ENCODE assay signal across 1 cellular context in the genomic region with DNA sequence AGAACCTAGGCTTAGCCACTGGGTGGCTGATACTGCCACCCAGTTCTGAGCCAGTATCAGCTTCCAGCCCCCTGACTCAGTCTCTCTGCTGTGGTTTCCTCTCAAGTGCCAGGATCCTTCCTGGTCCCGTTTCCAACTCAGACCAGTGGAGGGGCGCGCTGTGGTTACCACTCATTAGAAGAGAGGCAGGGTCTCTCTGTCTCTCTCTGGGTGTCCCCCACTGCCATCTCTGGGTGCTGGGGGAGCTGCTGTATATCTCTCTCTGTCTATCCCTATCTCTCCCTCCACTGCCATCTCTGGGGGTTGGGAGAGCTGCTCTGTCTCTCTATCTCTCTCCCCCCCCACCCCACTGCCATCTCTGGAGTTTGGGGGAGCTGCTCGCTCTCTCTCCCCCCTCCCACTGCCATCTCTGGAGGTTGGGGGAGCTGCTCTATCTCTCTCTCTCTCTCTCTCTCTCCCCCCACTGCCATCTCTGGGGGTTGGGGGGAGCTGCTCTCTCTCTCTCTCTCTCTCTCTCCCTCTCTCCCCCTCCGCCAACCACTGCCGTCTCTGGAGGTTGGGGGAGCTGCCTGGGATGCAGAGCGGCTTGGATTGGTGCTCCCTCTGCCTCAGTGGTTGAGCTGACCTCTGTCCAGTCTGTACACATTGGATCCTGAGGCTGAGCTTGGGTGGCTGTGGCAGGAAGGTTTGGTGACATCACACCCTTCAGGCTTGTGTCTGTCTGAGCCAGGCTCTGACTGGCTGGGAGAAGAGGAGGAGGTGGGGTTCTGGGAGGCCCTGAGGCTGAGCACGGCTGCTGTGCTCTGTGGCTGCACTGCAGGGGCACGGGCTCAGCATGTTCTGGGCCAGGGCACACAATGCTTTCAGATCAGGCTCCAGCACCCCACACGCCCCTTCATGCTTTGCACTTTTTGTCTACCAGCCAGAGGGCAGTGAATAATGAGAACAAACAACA.
TF ChIP-seq lines count a peak whose summit lies in the region.

No MANE protein-coding gene starts in this region.

TF ChIP-seq in GM12878, 131 proteins besides CTCF, POLR2A, EP300 and RAD21 (continued from another document):
- TF ChIP-seq ZNF687 (IDR thresholded peaks at IDR 0.05), result no peak
- no peak for TF ChIP-seq SRF (IDR thresholded peaks at IDR 0.05; ENCODE audit: low read depth in 2 of 2, low read length in 2 of 2)
- no peak for TF ChIP-seq CBX5 (IDR thresholded peaks at IDR 0.05; ENCODE audit: low read depth)
- no peak for TF ChIP-seq IRF4 (IDR thresholded peaks at IDR 0.05; ENCODE audit: low read depth, low read length)
- no peak for TF ChIP-seq TCF7 (IDR thresholded peaks at IDR 0.05; ENCODE audit: borderline replicate concordance)
- TF ChIP-seq MYC (IDR thresholded peaks at IDR 0.05; ENCODE audit: insufficient read depth, insufficient read length, insufficient replicate concordance, low read length, severe bottlenecking), result no peak
- TF ChIP-seq, protein P1, sequence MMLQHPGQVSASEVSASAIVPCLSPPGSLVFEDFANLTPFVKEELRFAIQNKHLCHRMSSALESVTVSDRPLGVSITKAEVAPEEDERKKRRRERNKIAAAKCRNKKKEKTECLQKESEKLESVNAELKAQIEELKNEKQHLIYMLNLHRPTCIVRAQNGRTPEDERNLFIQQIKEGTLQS (IDR thresholded peaks at IDR 0.05; ENCODE audit: borderline replicate concordance, extremely low read depth, low read depth, low read length), result no peak
- TF ChIP-seq SREBF1 (IDR thresholded peaks at IDR 0.05; ENCODE audit: low read length), result no peak
- TF ChIP-seq, protein P2, sequence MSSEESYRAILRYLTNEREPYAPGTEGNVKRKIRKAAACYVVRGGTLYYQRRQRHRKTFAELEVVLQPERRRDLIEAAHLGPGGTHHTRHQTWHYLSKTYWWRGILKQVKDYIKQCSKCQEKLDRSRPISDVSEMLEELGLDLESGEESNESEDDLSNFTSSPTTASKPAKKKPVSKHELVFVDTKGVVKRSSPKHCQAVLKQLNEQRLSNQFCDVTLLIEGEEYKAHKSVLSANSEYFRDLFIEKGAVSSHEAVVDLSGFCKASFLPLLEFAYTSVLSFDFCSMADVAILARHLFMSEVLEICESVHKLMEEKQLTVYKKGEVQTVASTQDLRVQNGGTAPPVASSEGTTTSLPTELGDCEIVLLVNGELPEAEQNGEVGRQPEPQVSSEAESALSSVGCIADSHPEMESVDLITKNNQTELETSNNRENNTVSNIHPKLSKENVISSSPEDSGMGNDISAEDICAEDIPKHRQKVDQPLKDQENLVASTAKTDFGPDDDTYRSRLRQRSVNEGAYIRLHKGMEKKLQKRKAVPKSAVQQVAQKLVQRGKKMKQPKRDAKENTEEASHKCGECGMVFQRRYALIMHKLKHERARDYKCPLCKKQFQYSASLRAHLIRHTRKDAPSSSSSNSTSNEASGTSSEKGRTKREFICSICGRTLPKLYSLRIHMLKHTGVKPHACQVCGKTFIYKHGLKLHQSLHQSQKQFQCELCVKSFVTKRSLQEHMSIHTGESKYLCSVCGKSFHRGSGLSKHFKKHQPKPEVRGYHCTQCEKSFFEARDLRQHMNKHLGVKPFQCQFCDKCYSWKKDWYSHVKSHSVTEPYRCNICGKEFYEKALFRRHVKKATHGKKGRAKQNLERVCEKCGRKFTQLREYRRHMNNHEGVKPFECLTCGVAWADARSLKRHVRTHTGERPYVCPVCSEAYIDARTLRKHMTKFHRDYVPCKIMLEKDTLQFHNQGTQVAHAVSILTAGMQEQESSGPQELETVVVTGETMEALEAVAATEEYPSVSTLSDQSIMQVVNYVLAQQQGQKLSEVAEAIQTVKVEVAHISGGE (CRISPR knock-in tag; IDR thresholded peaks at IDR 0.05), result no peak
- TF ChIP-seq STAT1 (conservative IDR thresholded peaks at IDR 0.05), result no peak
- TF ChIP-seq PRDM15 (CRISPR knock-in tag; IDR thresholded peaks at IDR 0.05), result no peak
- no peak for TF ChIP-seq SMAD1 (IDR thresholded peaks at IDR 0.05; ENCODE audit: low read depth, partially characterized antibody)
- TF ChIP-seq ESRRA (IDR thresholded peaks at IDR 0.05; ENCODE audit: low read length), result no peak
- TF ChIP-seq POLR2AphosphoS5 (IDR thresholded peaks at IDR 0.05; ENCODE audit: low read length), result no peak
- no peak for TF ChIP-seq RAD51 (IDR thresholded peaks at IDR 0.05)
